1 cellular context compared by ENCODE assay signal in the genomic region with DNA sequence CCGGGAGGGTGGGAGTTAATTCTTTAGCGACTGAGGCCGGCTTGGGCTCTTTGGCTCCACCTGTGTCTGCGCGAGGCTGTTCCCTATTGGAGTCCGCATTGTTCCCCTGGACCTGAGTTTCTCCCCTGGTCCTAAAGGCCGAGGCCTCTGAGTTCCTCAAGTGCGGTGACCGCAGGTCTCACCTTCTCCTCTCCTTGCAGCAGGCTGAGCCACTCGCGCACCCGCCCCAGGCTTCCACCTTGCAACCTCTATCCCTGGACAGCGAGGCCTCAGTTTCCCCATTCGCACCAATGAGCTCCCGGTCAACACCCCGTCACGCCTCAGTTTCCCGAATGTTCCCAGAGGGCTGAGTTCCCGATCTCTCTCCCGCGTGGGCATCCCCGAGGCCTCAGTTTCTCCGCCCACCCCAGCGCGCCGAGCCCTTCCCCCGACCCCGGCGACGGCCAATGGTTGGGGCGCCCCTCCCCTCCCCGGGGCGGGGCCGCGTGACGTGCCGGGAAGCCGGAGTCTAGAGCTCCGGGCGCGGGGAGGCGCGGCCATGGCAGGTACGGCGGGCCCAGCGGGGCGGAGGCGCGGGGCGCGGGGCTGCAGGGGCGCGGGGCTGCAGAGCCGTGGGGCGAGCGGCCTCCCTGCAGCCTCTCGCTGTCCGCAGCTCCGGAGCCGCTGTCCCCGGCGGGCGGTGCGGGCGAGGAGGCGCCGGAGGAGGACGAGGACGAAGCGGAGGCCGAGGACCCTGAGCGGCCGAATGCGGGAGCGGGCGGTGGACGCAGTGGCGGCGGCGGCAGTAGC.
TF ChIP-seq lines count a peak whose summit lies in the region.

A gene with protein sequence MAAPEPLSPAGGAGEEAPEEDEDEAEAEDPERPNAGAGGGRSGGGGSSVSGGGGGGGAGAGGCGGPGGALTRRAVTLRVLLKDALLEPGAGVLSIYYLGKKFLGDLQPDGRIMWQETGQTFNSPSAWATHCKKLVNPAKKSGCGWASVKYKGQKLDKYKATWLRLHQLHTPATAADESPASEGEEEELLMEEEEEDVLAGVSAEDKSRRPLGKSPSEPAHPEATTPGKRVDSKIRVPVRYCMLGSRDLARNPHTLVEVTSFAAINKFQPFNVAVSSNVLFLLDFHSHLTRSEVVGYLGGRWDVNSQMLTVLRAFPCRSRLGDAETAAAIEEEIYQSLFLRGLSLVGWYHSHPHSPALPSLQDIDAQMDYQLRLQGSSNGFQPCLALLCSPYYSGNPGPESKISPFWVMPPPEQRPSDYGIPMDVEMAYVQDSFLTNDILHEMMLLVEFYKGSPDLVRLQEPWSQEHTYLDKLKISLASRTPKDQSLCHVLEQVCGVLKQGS (plus strand): TSS at position 507 of the 789 bp plus-strand sequence. CDS start 32 bp downstream, at position 539.

TF ChIP-seq in HepG2, 621 proteins besides CTCF, POLR2A, EP300 and RAD21 (continued from another document and continues in another):
- TF ChIP-seq MEIS1 (CRISPR knock-in tag; IDR thresholded peaks at IDR 0.05; ENCODE audit: borderline replicate concordance) (0 out of 2 replicates have a peak, but pooled peaks have one; percentile 25), SAFB2 (CRISPR knock-in tag; IDR thresholded peaks at IDR 0.05; ENCODE audit: borderline replicate concordance, low read depth) (0 out of 2 replicates have a peak, but pooled peaks have one; percentile 55), SCMH1 (CRISPR knock-in tag; IDR thresholded peaks at IDR 0.05; ENCODE audit: borderline replicate concordance) (no peak), SMYD3 (CRISPR knock-in tag; IDR thresholded peaks at IDR 0.05) (no peak), SMAD9 (CRISPR knock-in tag; IDR thresholded peaks at IDR 0.05) (no peak), ZNF326 (CRISPR knock-in tag; IDR thresholded peaks at IDR 0.05; ENCODE audit: borderline replicate concordance) (no peak), ATF7-NPFF (CRISPR knock-in tag; IDR thresholded peaks at IDR 0.05; ENCODE audit: low read depth) (peak; percentile 68; the same call in 1 of the 2 replicates), HMG20B (CRISPR knock-in tag; conservative IDR thresholded peaks at IDR 0.05) (no peak), ZC3H13 (CRISPR knock-in tag; IDR thresholded peaks at IDR 0.05) (no peak; the same call in 1 of the 2 replicates), SNAPC2 (CRISPR knock-in tag; IDR thresholded peaks at IDR 0.05) (peak; percentile 15; the same call in 1 of the 2 replicates), SSRP1 (CRISPR knock-in tag; IDR thresholded peaks at IDR 0.05) (no peak; the same call in 1 of the 2 replicates), ZNF468 (CRISPR knock-in tag; IDR thresholded peaks at IDR 0.05) (0 out of 2 replicates have a peak, but pooled peaks have one; percentile 27), ZNF256 (CRISPR knock-in tag; conservative IDR thresholded peaks at IDR 0.05) (no peak), SATB2 (CRISPR knock-in tag; IDR thresholded peaks at IDR 0.05) (no peak), MTA1 (CRISPR knock-in tag; IDR thresholded peaks at IDR 0.05; ENCODE audit: borderline replicate concordance) (peak; percentile 46; the same call in 1 of the 2 replicates), CREB1 (IDR thresholded peaks at IDR 0.05) (peak; percentile 52), CREB1 (CRISPR knock-in tag; IDR thresholded peaks at IDR 0.05) (no peak; the same call in 1 of the 2 replicates), RXRB (CRISPR knock-in tag; IDR thresholded peaks at IDR 0.05; ENCODE audit: borderline replicate concordance) (no peak), IKZF4 (CRISPR knock-in tag; IDR thresholded peaks at IDR 0.05; ENCODE audit: borderline replicate concordance, low read depth, not compliant biosample characterization) (no peak), FOXA3 (CRISPR knock-in tag; IDR thresholded peaks at IDR 0.05) (0 out of 2 replicates have a peak, but pooled peaks have one; percentile 18), ZNF558 (CRISPR knock-in tag; IDR thresholded peaks at IDR 0.05; ENCODE audit: borderline replicate concordance) (peak; percentile 78; the same call in 1 of the 2 replicates), ZNF530 (CRISPR knock-in tag; IDR thresholded peaks at IDR 0.05; ENCODE audit: low read depth) (peak; percentile 83; the same call in 1 of the 2 replicates), ZNF703 (CRISPR knock-in tag; IDR thresholded peaks at IDR 0.05; ENCODE audit: borderline replicate concordance) (no peak), GABPB1 (CRISPR knock-in tag; IDR thresholded peaks at IDR 0.05) (peak; percentile 71), FOXK2 (IDR thresholded peaks at IDR 0.05) (no peak)
- TF ChIP-seq, protein P1, sequence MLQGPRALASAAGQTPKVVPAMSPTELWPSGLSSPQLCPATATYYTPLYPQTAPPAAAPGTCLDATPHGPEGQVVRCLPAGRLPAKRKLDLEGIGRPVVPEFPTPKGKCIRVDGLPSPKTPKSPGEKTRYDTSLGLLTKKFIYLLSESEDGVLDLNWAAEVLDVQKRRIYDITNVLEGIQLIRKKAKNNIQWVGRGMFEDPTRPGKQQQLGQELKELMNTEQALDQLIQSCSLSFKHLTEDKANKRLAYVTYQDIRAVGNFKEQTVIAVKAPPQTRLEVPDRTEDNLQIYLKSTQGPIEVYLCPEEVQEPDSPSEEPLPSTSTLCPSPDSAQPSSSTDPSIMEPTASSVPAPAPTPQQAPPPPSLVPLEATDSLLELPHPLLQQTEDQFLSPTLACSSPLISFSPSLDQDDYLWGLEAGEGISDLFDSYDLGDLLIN (CRISPR knock-in tag; IDR thresholded peaks at IDR 0.05; ENCODE audit: borderline replicate concordance), result no peak
- TF ChIP-seq, protein P2, sequence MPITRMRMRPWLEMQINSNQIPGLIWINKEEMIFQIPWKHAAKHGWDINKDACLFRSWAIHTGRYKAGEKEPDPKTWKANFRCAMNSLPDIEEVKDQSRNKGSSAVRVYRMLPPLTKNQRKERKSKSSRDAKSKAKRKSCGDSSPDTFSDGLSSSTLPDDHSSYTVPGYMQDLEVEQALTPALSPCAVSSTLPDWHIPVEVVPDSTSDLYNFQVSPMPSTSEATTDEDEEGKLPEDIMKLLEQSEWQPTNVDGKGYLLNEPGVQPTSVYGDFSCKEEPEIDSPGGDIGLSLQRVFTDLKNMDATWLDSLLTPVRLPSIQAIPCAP (CRISPR knock-in tag; IDR thresholded peaks at IDR 0.05; ENCODE audit: low read depth), result no peak
- TF ChIP-seq, protein P3, sequence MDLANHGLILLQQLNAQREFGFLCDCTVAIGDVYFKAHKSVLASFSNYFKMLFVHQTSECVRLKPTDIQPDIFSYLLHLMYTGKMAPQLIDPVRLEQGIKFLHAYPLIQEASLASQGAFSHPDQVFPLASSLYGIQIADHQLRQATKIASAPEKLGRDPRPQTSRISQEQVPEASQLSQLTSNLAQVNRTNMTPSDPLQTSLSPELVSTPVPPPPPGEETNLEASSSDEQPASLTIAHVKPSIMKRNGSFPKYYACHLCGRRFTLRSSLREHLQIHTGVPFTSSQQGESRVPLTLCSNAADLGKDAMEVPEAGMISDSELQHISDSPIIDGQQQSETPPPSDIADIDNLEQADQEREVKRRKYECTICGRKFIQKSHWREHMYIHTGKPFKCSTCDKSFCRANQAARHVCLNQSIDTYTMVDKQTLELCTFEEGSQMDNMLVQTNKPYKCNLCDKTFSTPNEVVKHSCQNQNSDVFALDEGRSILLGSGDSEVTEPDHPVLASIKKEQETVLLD (CRISPR knock-in tag; IDR thresholded peaks at IDR 0.05; ENCODE audit: low read depth), result 0 out of 2 replicates have a peak, but pooled peaks have one; percentile 43
- TF ChIP-seq, protein P4, sequence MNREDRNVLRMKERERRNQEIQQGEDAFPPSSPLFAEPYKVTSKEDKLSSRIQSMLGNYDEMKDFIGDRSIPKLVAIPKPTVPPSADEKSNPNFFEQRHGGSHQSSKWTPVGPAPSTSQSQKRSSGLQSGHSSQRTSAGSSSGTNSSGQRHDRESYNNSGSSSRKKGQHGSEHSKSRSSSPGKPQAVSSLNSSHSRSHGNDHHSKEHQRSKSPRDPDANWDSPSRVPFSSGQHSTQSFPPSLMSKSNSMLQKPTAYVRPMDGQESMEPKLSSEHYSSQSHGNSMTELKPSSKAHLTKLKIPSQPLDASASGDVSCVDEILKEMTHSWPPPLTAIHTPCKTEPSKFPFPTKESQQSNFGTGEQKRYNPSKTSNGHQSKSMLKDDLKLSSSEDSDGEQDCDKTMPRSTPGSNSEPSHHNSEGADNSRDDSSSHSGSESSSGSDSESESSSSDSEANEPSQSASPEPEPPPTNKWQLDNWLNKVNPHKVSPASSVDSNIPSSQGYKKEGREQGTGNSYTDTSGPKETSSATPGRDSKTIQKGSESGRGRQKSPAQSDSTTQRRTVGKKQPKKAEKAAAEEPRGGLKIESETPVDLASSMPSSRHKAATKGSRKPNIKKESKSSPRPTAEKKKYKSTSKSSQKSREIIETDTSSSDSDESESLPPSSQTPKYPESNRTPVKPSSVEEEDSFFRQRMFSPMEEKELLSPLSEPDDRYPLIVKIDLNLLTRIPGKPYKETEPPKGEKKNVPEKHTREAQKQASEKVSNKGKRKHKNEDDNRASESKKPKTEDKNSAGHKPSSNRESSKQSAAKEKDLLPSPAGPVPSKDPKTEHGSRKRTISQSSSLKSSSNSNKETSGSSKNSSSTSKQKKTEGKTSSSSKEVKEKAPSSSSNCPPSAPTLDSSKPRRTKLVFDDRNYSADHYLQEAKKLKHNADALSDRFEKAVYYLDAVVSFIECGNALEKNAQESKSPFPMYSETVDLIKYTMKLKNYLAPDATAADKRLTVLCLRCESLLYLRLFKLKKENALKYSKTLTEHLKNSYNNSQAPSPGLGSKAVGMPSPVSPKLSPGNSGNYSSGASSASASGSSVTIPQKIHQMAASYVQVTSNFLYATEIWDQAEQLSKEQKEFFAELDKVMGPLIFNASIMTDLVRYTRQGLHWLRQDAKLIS (CRISPR knock-in tag; IDR thresholded peaks at IDR 0.05), result no peak
- TF ChIP-seq, protein P5, sequence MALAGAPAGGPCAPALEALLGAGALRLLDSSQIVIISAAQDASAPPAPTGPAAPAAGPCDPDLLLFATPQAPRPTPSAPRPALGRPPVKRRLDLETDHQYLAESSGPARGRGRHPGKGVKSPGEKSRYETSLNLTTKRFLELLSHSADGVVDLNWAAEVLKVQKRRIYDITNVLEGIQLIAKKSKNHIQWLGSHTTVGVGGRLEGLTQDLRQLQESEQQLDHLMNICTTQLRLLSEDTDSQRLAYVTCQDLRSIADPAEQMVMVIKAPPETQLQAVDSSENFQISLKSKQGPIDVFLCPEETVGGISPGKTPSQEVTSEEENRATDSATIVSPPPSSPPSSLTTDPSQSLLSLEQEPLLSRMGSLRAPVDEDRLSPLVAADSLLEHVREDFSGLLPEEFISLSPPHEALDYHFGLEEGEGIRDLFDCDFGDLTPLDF (CRISPR knock-in tag; IDR thresholded peaks at IDR 0.05), result 0 out of 2 replicates have a peak, but pooled peaks have one; percentile 4
- TF ChIP-seq, protein P6, sequence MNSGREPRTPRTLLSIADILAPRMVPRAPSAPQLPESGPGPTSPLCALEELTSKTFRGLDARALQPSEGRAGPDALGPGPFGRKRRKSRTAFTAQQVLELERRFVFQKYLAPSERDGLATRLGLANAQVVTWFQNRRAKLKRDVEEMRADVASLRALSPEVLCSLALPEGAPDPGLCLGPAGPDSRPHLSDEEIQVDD (CRISPR knock-in tag; IDR thresholded peaks at IDR 0.05; ENCODE audit: borderline replicate concordance), result no peak
- TF ChIP-seq, protein P7, sequence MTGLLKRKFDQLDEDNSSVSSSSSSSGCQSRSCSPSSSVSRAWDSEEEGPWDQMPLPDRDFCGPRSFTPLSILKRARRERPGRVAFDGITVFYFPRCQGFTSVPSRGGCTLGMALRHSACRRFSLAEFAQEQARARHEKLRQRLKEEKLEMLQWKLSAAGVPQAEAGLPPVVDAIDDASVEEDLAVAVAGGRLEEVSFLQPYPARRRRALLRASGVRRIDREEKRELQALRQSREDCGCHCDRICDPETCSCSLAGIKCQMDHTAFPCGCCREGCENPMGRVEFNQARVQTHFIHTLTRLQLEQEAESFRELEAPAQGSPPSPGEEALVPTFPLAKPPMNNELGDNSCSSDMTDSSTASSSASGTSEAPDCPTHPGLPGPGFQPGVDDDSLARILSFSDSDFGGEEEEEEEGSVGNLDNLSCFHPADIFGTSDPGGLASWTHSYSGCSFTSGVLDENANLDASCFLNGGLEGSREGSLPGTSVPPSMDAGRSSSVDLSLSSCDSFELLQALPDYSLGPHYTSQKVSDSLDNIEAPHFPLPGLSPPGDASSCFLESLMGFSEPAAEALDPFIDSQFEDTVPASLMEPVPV (CRISPR knock-in tag; IDR thresholded peaks at IDR 0.05), result peak; percentile 62; the same call in 1 of the 2 replicates
- TF ChIP-seq, protein P8, sequence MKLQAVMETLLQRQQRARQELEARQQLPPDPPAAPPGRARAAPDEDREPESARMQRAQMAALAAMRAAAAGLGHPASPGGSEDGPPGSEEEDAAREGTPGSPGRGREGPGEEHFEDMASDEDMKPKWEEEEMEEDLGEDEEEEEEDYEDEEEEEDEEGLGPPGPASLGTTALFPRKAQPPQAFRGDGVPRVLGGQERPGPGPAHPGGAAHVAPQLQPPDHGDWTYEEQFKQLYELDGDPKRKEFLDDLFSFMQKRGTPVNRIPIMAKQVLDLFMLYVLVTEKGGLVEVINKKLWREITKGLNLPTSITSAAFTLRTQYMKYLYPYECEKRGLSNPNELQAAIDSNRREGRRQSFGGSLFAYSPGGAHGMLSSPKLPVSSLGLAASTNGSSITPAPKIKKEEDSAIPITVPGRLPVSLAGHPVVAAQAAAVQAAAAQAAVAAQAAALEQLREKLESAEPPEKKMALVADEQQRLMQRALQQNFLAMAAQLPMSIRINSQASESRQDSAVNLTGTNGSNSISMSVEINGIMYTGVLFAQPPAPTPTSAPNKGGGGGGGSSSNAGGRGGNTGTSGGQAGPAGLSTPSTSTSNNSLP (IDR thresholded peaks at IDR 0.05; ENCODE audit: low read depth, low read length), result no peak
